8 cellular contexts compared by ENCODE assay signal in the genomic region with DNA sequence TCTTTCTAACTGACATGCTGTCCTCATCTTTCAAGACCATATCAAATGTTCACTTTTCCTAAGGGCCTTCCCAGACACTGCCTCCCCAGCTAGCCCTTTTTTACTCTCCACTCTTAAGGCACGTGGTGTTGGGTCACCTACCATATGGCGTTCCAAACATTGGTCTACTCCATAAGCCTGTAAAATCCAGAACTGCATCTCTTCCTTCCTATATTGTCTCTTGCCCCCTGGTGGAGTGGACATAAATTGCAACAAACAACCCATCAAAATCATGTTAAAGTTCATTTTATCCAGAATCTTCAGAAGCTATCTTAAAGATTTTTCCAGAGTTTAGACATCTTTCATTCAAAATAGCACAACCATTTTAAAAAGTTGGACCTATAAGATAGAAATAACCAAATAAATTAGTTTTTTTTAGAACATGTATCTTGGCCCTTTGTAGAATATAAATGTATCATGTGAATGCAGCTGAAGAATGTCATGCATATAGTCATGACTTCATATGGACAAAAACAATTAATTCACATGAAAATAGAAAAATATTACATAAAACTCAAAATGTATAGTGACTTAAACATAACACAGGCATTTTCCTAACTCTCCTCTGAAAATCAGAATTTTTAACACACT.
DNase-seq lines count a peak whose midpoint lies in the region; TF ChIP-seq lines count a peak whose summit lies in the region.

No MANE protein-coding gene starts in this region.

- H3K9me2 ChIP-seq in DOHH2 (replicated peaks; ENCODE audit: control insufficient read depth, low read length): no peaks in the 10 kb centered on the region

- peak; percentile 3 to 47 for DNase-seq in HAP-1 (ENCODE audit: low spot score in 2 of 2)
- peak; percentile 42 for DNase-seq in OCI-M1 (lab: John Stamatoyannopoulos, UW)
- DNase-seq in foreskin fibroblast: peak in 1 of 2 donors; percentile 9
- DNase-seq in germinal center (ENCODE audit: low spot score): no peak
- no peak for DNase-seq in activated naive CD4-positive, alpha-beta T cell treated with Interleukin-2 at 50 U/mL for 16 hours
- no peak for DNase-seq in thyroid gland
- DNase-seq in cerebellum (ENCODE audit: low spot score): no peak

- no peaks in the 10 kb centered on the region for H3K79me2 ChIP-seq in DOHH2 (ENCODE audit: control insufficient read depth, low read length)

- H3K36me3 ChIP-seq in DOHH2 (ENCODE audit: control insufficient read depth, low read length) (no peaks in the 10 kb centered on the region), HAP-1 (replicated peaks) (no peaks in the 10 kb centered on the region), thyroid gland (no peaks in the 10 kb centered on the region)

- in situ Hi-C loops in HAP-1 (cut with MboI; ENCODE audit: low sequenced_read_pairs): no loop called here

- WGBS in thyroid gland, 2 donors: 72 to 75% methylated on average over 2 of the region's 2 CpGs

- H4K20me1 ChIP-seq in DOHH2 (ENCODE audit: control insufficient read depth, insufficient read depth, low read depth, low read length): no peaks in the 10 kb centered on the region

- TF ChIP-seq POLR2A in thyroid gland (IDR thresholded peaks at IDR 0.05): no peak

- H3K4me2 ChIP-seq in DOHH2 (ENCODE audit: low read length): no peak overlapping the region

- H3K9me3 ChIP-seq in DOHH2 (ENCODE audit: control insufficient read depth, insufficient read depth, low read length) (no peaks in the 10 kb centered on the region), HAP-1 (no peaks in the 10 kb centered on the region), thyroid gland (no peaks in the 10 kb centered on the region)

- no peaks in the 10 kb centered on the region for H3F3A ChIP-seq in DOHH2 (ENCODE audit: control insufficient read depth, insufficient read depth)

- intact Hi-C loops in thyroid gland (cut with DNase I): no loop called here

- no peaks in the 10 kb centered on the region for H3K27me3 ChIP-seq in DOHH2 (ENCODE audit: control insufficient read depth, low read length)
- H3K27me3 ChIP-seq in HAP-1 (ENCODE audit: low read depth): no peaks in the 10 kb centered on the region
- H3K27me3 ChIP-seq in thyroid gland: no peaks in the 10 kb centered on the region

- no peaks in the 10 kb centered on the region for H3K4me1 ChIP-seq in DOHH2 (ENCODE audit: control insufficient read depth, low read length)
- H3K4me1 ChIP-seq in HAP-1: no peaks in the 10 kb centered on the region
- peaks cover 0 to 5% of the 10 kb centered on the region in 2 donors for H3K4me1 ChIP-seq in thyroid gland

- TF ChIP-seq CTCF in DOHH2 (IDR thresholded peaks at IDR 0.05; ENCODE audit: low read depth, low read length, poor library complexity, severe bottlenecking): peak; percentile 85
- TF ChIP-seq CTCF in foreskin fibroblast (IDR thresholded peaks at IDR 0.05; ENCODE audit: low read depth, low read length): peak; percentile 57
- peak in 3 of 6 experiments; percentile 31 to 43 (median 37) for TF ChIP-seq CTCF in thyroid gland (IDR thresholded peaks at IDR 0.05)

- H3K4me3 ChIP-seq in DOHH2 (ENCODE audit: low read length) (no peak overlapping the region), HAP-1 (no peak overlapping the region), foreskin fibroblast (ENCODE audit: low read depth in 1 of 2, low read length in 2 of 2) (no peak overlapping the region), thyroid gland (replicated peaks in 1 of 3) (no peak overlapping the region)

- H3K27ac ChIP-seq in DOHH2 (ENCODE audit: low read depth, low read length): no peak overlapping the region
- no peak overlapping the region for H3K27ac ChIP-seq in thyroid gland

Comparison
In these comparisons a context has a peak if more than half of its experiments do, and no peak if none do; other contexts are left out.
1. DNase-seq: peak in HAP-1 (2 of 2) and OCI-M1 (single experiment); none in germinal center (single experiment), activated naive CD4-positive, alpha-beta T cell treated with Interleukin-2 at 50 U/mL for 16 hours (single experiment), thyroid gland (0 of 2) and cerebellum (single experiment).